Comparison of ENCODE assay signal across 22 cellular contexts in the genomic region with DNA sequence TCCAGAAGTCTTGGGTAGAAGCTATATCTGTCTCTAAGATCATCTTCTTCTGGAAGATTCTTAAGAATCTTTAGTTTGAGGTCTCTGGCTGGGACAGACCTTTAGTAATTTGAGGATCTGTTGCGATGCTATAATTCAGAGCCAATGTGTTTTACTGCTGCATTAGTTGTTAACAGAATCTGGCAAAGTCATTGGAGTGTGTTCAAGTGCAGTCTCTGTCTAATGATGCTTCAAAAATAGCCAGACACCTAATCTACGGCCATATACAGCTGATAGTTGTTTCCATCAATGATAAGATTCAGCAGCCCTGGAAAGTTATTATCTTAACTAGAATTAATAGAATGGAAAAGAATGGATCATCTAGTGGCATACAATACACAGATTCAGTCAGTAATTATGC.
"Had no signal": no experiment of that assay in that cellular context is flagged by ENCODE, and none has a peak within 500 bp of the region (broad histone marks: within the 10 kb centered on the region; RNA-seq: fewer than 3 reads in every experiment).

No MANE protein-coding gene starts in this region.

- DNase-seq: activated B cell treated with CpG ODN at 0.5 μM for 24 hours; activated CD4-positive, alpha-beta memory T cell treated with anti-CD3 and anti-CD28 coated beads for 36 hours; activated CD4-positive, alpha-beta T cell treated with anti-CD3 and anti-CD28 coated beads for 4 hours; activated effector memory CD4-positive, alpha-beta T cell treated with Interleukin-2 at 50 U/mL for 16 hours; activated naive CD4-positive, alpha-beta T cell treated with anti-CD3 and anti-CD28 coated beads, Interleukin-2, amount 10 ng/mL, durations not matched to agents 7 days and 5 days; activated naive CD8-positive, alpha-beta T cell treated with anti-CD3 and anti-CD28 coated beads, Interleukin-2, amount 50 U/mL, for 24 hours; activated T-cell treated with anti-CD3 and anti-CD28 coated beads for 4 hours; anterior cingulate cortex; central memory CD4-positive, alpha-beta T cell; heart right ventricle; kidney glomerular epithelial cell; mesendoderm; naive thymus-derived CD8-positive, alpha-beta T cell; pancreas; stimulated activated CD4-positive, alpha-beta T cell treated with anti-CD3 and anti-CD28 coated beads, Interleukin-12 subunit alpha, Interleukin-12 subunit beta, amount 100 ng/mL, for 4 hours; stimulated activated CD4-positive, alpha-beta T cell treated with anti-CD3 and anti-CD28 coated beads, Interleukin-1b, Interleukin-23, amount 100 ng/mL, for 48 hours; stimulated activated CD8-positive, alpha-beta memory T cell treated with anti-CD3 and anti-CD28 coated beads, Interleukin-4, amount 100 ng/mL, for 48 hours; stimulated activated naive CD4-positive, alpha-beta T cell treated with Interleukin-2 at 50 U/mL for 16 hours; thyroid gland had no signal

- H3K36me3 ChIP-seq: gastroesophageal sphincter, heart right ventricle, pancreas, thyroid gland had no signal

- H3K9me3 ChIP-seq: gastroesophageal sphincter, pancreas, thyroid gland had no signal

- H3K27ac ChIP-seq: coronary artery, gastroesophageal sphincter, pancreas, thyroid gland had no signal

- FAIRE-seq: pancreas had no signal

- H3K4me3 ChIP-seq: coronary artery, gastroesophageal sphincter, pancreas, thyroid gland had no signal

- ATAC-seq: esophagus mucosa; gastroesophageal sphincter; naive thymus-derived CD8-positive, alpha-beta T cell had no signal

- H3K27me3 ChIP-seq: gastroesophageal sphincter, heart right ventricle, pancreas, thyroid gland had no signal
